ENCODE assay signal across 8 cellular contexts in genomic region chr17:35089846-35090193, GRCh38. TPM values are rescaled to one million over a fixed set of nuclear protein-coding genes. Genes with fewer than 3 reads are reported as not detected.
A peak's percentile ranks its signal among the peaks of the same experiment; 100 is the strongest.
DNase-seq lines count a peak whose midpoint lies in the region; TF ChIP-seq lines count a peak whose summit lies in the region.

No MANE protein-coding gene starts in this region.

- H3K27ac ChIP-seq in esophagus squamous epithelium = peak overlapping the region; percentile 91 to 97 (median 95)

- DNase-seq in SKM-1 (lab: John Stamatoyannopoulos, UW; ENCODE audit: unreplicated experiment) = peak; percentile 69
- DNase-seq in SKM-1 treated with dmso at 0.1 percent for 144 hours (lab: John Stamatoyannopoulos, UW; ENCODE audit: unreplicated experiment) = no peak
- peak; percentile 67 for DNase-seq in HuH-7.5 (ENCODE audit: low spot score)
- DNase-seq in activated CD4-positive, alpha-beta T cell treated with anti-CD3 and anti-CD28 coated beads, Interleukin-2, amount 10 ng/mL, durations not matched to agents 7 days and 5 days = peak; percentile 36
- DNase-seq in esophagus squamous epithelium (lab: John Stamatoyannopoulos, UW) = no peak
- DNase-seq in neural crest cell (ENCODE audit: low read depth, low spot score) = no peak
- no peak for DNase-seq in dedifferentiated amniotic fluid mesenchymal stem cell (ENCODE audit: extremely low spot score)
- no peak for DNase-seq in cerebellar cortex (ENCODE audit: low spot score)

- H3K9me3 Mint-ChIP-seq in activated CD4-positive, alpha-beta T cell treated with anti-CD3 and anti-CD28 coated beads, Interleukin-2, amount 10 ng/mL, durations not matched to agents 7 days and 5 days = no peaks in the 10 kb centered on the region
- H3K9me3 Mint-ChIP-seq in neural crest cell = no peaks in the 10 kb centered on the region

- no peaks in the 10 kb centered on the region for H3K36me3 ChIP-seq in esophagus squamous epithelium

- peaks cover 51% of the 10 kb centered on the region for H3K4me1 Mint-ChIP-seq in activated CD4-positive, alpha-beta T cell treated with anti-CD3 and anti-CD28 coated beads, Interleukin-2, amount 10 ng/mL, durations not matched to agents 7 days and 5 days
- H3K4me1 Mint-ChIP-seq in neural crest cell = peaks cover 21% of the 10 kb centered on the region

- peaks cover 11 to 49% (median 11%) of the 10 kb centered on the region in 3 donors for H3K4me1 ChIP-seq in esophagus squamous epithelium

- peaks cover 5% of the 10 kb centered on the region for H3K36me3 Mint-ChIP-seq in activated CD4-positive, alpha-beta T cell treated with anti-CD3 and anti-CD28 coated beads, Interleukin-2, amount 10 ng/mL, durations not matched to agents 7 days and 5 days (ENCODE audit: low read depth)
- no peaks in the 10 kb centered on the region for H3K36me3 Mint-ChIP-seq in neural crest cell (ENCODE audit: low read depth)

- TF ChIP-seq POLR2A in esophagus squamous epithelium (IDR thresholded peaks at IDR 0.05) = no peak

- peak overlapping the region; percentile 92 for H3K27ac Mint-ChIP-seq in activated CD4-positive, alpha-beta T cell treated with anti-CD3 and anti-CD28 coated beads, Interleukin-2, amount 10 ng/mL, durations not matched to agents 7 days and 5 days
- peak overlapping the region; percentile 74 for H3K27ac Mint-ChIP-seq in neural crest cell (ENCODE audit: unreplicated experiment)

- no peak for TF ChIP-seq CTCF in esophagus squamous epithelium (IDR thresholded peaks at IDR 0.05)
- TF ChIP-seq CTCF in neural crest cell (conservative IDR thresholded peaks at IDR 0.05) = no peak

- no peaks in the 10 kb centered on the region for H3K9me3 ChIP-seq in esophagus squamous epithelium

- H3K4me3 Mint-ChIP-seq in activated CD4-positive, alpha-beta T cell treated with anti-CD3 and anti-CD28 coated beads, Interleukin-2, amount 10 ng/mL, durations not matched to agents 7 days and 5 days = peak overlapping the region; percentile 87
- peak overlapping the region; percentile 89 for H3K4me3 Mint-ChIP-seq in neural crest cell

- 60 to 66% methylated on average over 9 to 10 of the region's 10 CpGs for WGBS in esophagus squamous epithelium, 2 donors

- CTCF ChIA-PET in activated CD4-positive, alpha-beta T cell treated with anti-CD3 and anti-CD28 coated beads, Interleukin-2, amount 10 ng/mL, durations not matched to agents 7 days and 5 days (lab: Charles Lee) = interaction anchor here (0.7 to 3.4 kb wide), 39 partner anchors 8 to 126 kb away, joined by 3 to 16 read pairs (median 5); partner anchors contain the start of genes LIG3 and RFFL

- POLR2A ChIA-PET in activated CD4-positive, alpha-beta T cell treated with anti-CD3 and anti-CD28 coated beads, Interleukin-2, amount 10 ng/mL, durations not matched to agents 7 days and 5 days (lab: Charles Lee) = interaction anchor here (0.7 to 1.6 kb wide), 2 partner anchors 26 to 67 kb away, joined by 3 to 7 read pairs; no protein-coding TSS in a partner anchor

- H3K27me3 ChIP-seq in esophagus squamous epithelium = no peaks in the 10 kb centered on the region

- H3K27me3 Mint-ChIP-seq in activated CD4-positive, alpha-beta T cell treated with anti-CD3 and anti-CD28 coated beads, Interleukin-2, amount 10 ng/mL, durations not matched to agents 7 days and 5 days = no peaks in the 10 kb centered on the region
- peaks cover 3% of the 10 kb centered on the region for H3K27me3 Mint-ChIP-seq in neural crest cell (ENCODE audit: low read depth)

- peak overlapping the region; percentile 67 to 87 (median 78) for H3K4me3 ChIP-seq in esophagus squamous epithelium

- intact Hi-C loops in esophagus squamous epithelium (cut with DNase I) = loop anchor here (5.0 kb wide), 1 partner anchor 108 kb away; the partner anchor contains the start of gene LIG3

RNA-seq across cellular contexts. Expression of gene RFFL, which starts 26.3 kb away (rescaled TPM):
- 10 to 100 TPM; 36.0 to 40.1 TPM for total RNA-seq in activated CD4-positive, alpha-beta T cell treated with anti-CD3 and anti-CD28 coated beads, Interleukin-2, amount 10 ng/mL, durations not matched to agents 7 days and 5 days
- total RNA-seq in esophagus squamous epithelium (10 to 100 TPM; 31.7 to 64.0 (median 56.2) TPM), neural crest cell (22.5 and 23.2 TPM in 2 replicates)

RNA-seq across cellular contexts. Expression of gene RAD51D, which starts 29.8 kb away (rescaled TPM):
- 10 to 100 TPM; 26.7 to 41.6 TPM for total RNA-seq in activated CD4-positive, alpha-beta T cell treated with anti-CD3 and anti-CD28 coated beads, Interleukin-2, amount 10 ng/mL, durations not matched to agents 7 days and 5 days
- 1 to 10 TPM; 2.4 to 7.1 (median 6.0) TPM for total RNA-seq in esophagus squamous epithelium
- total RNA-seq in neural crest cell = 21.3 and 22.5 TPM in 2 replicates

RNA-seq across cellular contexts. Expression of gene FNDC8, which starts 31.6 kb away (rescaled TPM):
- not detected for total RNA-seq in activated CD4-positive, alpha-beta T cell treated with anti-CD3 and anti-CD28 coated beads, Interleukin-2, amount 10 ng/mL, durations not matched to agents 7 days and 5 days
- total RNA-seq in esophagus squamous epithelium (not detected), neural crest cell (not detected in 2 replicates)

RNA-seq across cellular contexts. Expression of gene NLE1, which starts 52.3 kb away (rescaled TPM):
- 10 to 100 TPM; 15.7 to 19.7 TPM for total RNA-seq in activated CD4-positive, alpha-beta T cell treated with anti-CD3 and anti-CD28 coated beads, Interleukin-2, amount 10 ng/mL, durations not matched to agents 7 days and 5 days
- total RNA-seq in esophagus squamous epithelium (10 to 100 TPM in 3 of 4 donors, 1 to 10 TPM in 1; 8.2 to 19.6 (median 17.8) TPM), neural crest cell (35.8 and 40.0 TPM in 2 replicates)

RNA-seq across cellular contexts. Expression of gene UNC45B, which starts 57.8 kb away (rescaled TPM):
- total RNA-seq in activated CD4-positive, alpha-beta T cell treated with anti-CD3 and anti-CD28 coated beads, Interleukin-2, amount 10 ng/mL, durations not matched to agents 7 days and 5 days = under 1 TPM; 0.10 TPM
- total RNA-seq in esophagus squamous epithelium (not detected), neural crest cell (not detected in 2 replicates)

Comparison
In these comparisons a context has a peak if more than half of its experiments do, and no peak if none do; other contexts are left out.
1. DNase-seq: peak in SKM-1 (single experiment), HuH-7.5 (single experiment) and activated CD4-positive, alpha-beta T cell treated with anti-CD3 and anti-CD28 coated beads, Interleukin-2, amount 10 ng/mL, durations not matched to agents 7 days and 5 days (single experiment); none in SKM-1 treated with dmso at 0.1 percent for 144 hours (single experiment), esophagus squamous epithelium (single experiment), neural crest cell (single experiment), dedifferentiated amniotic fluid mesenchymal stem cell (single experiment) and cerebellar cortex (single experiment).